Comparison of ENCODE assay signal across 12 cellular contexts in genomic region chr7:16347461-16348192, GRCh38.
DNase-seq lines count a peak whose midpoint lies in the region; ATAC-seq and TF ChIP-seq lines count a peak whose summit lies in the region.
"Had no signal": no experiment of that assay in that cellular context is flagged by ENCODE, and none has a peak within 500 bp of the region (broad histone marks: within the 10 kb centered on the region; RNA-seq: fewer than 3 reads in every experiment).

No MANE protein-coding gene starts in this region.

- H3K9me2 ChIP-seq in SK-N-SH, result no peaks in the 10 kb centered on the region

- ATAC-seq in SK-N-SH treated with all-trans-retinoic acid at 6 μM for 48 hours, result peak; percentile 71
- ATAC-seq in heart right ventricle, result peak in 5 of 8 donors; percentile 57 to 71 (median 67)

- no peaks in the 10 kb centered on the region for H3K36me3 ChIP-seq in SK-N-SH (replicated peaks in 1 of 2; ENCODE audit: control insufficient read depth in 1 of 2, insufficient read depth in 2 of 2, low read length in 1 of 2)
- no peaks in the 10 kb centered on the region for H3K36me3 ChIP-seq in heart right ventricle
- no peaks in the 10 kb centered on the region for H3K36me3 ChIP-seq in suprapubic skin
- H3K36me3 ChIP-seq: transverse colon had no signal

- H3K4me2 ChIP-seq in SK-N-SH, result no peak overlapping the region

- WGBS in SK-N-SH (ENCODE audit: low lambda C conversion rate), result 16% methylated on average over 2 of the region's 2 CpGs
- 45 to 50% methylated on average over 2 of the region's 2 CpGs for WGBS in heart right ventricle, 2 donors
- 78% methylated on average over 2 of the region's 2 CpGs for WGBS in suprapubic skin

- H3K9ac ChIP-seq in SK-N-SH, result no peak overlapping the region

- TF ChIP-seq CTCF in SK-N-SH (IDR thresholded peaks at IDR 0.05), result no peak
- no peak for TF ChIP-seq CTCF in heart right ventricle (IDR thresholded peaks at IDR 0.05)
- TF ChIP-seq CTCF in GM10248 (IDR thresholded peaks at IDR 0.05; ENCODE audit: control extremely low read depth, extremely low read depth, low read depth, missing control alignments), result no peak
- no peak for TF ChIP-seq CTCF in suprapubic skin (IDR thresholded peaks at IDR 0.05)

- CTCF ChIA-PET in SK-N-SH (lab: Yijun Ruan, JAX) (interaction anchor here (0.8 to 2.3 kb wide), 5 partner anchors 9 to 55 kb away, joined by 3 to 7 read pairs (median 3); no protein-coding TSS in a partner anchor), GM10248 (lab: Yijun Ruan, JAX) (interaction anchor here (0.8 to 1.0 kb wide), 2 partner anchors 11 to 63 kb away, joined by 3 read pairs; no protein-coding TSS in a partner anchor)

- no peak for TF ChIP-seq POLR2A in suprapubic skin (IDR thresholded peaks at IDR 0.05)

- no peaks in the 10 kb centered on the region for H3K27me3 ChIP-seq in SK-N-SH (ENCODE audit: insufficient read depth)
- no peaks in the 10 kb centered on the region for H3K27me3 ChIP-seq in heart right ventricle
- H3K27me3 ChIP-seq in suprapubic skin, result no peaks in the 10 kb centered on the region
- H3K27me3 ChIP-seq: transverse colon had no signal

- H3K9me3 ChIP-seq in SK-N-SH (no peaks in the 10 kb centered on the region), heart right ventricle (peaks cover 0 to 39% (median 17%) of the 10 kb centered on the region in 11 donors), suprapubic skin (peaks cover 8% of the 10 kb centered on the region)

- peak overlapping the region in 1 of 2 experiments; percentile 62; a peak in 1 of 4 replicates for H3K27ac ChIP-seq in SK-N-SH (ENCODE audit: low read depth in 2 of 2, low read length in 1 of 2)
- H3K27ac ChIP-seq in heart right ventricle, result peak overlapping the region in 3 of 10 donors; percentile 9 to 34 (median 22)
- H3K27ac ChIP-seq in suprapubic skin, result no peak overlapping the region

- intact Hi-C loops in heart right ventricle (cut with DNase I), result no loop called here

- POLR2A ChIA-PET in SK-N-SH (lab: Yijun Ruan, JAX), result no interaction called here
- POLR2A ChIA-PET in GM10248 (lab: Yijun Ruan, JAX), result interaction anchor here (0.7 kb wide), 1 partner anchor 86 kb away, joined by 4 read pairs; no protein-coding TSS in a partner anchor

- TF ChIP-seq RAD21 in SK-N-SH (IDR thresholded peaks at IDR 0.05; ENCODE audit: low read length), result no peak

- no peak overlapping the region for H3K4me3 ChIP-seq in SK-N-SH (ENCODE audit: low read depth in 2 of 2, low read length in 1 of 2)
- no peak overlapping the region for H3K4me3 ChIP-seq in heart right ventricle
- H3K4me3 ChIP-seq in skeletal muscle cell (ENCODE audit: low read depth, low read length), result no peak overlapping the region
- H3K4me3 ChIP-seq in suprapubic skin, result no peak overlapping the region
- H3K4me3 ChIP-seq: transverse colon had no signal

- no peak for DNase-seq in SK-N-SH
- DNase-seq in RPMI7951 (ENCODE audit: low read depth), result peak; percentile 81
- no peak for DNase-seq in heart right ventricle
- DNase-seq in skeletal muscle cell (ENCODE audit: low read depth), result peak; percentile 24
- DNase-seq in HuH-7 (ENCODE audit: low spot score), result no peak
- DNase-seq in GM10248 (ENCODE audit: extremely low spot score), result no peak
- DNase-seq in suprapubic skin (ENCODE audit: low spot score in 2 of 2), result no peak
- DNase-seq: amniotic stem cell, NCI-H1417 treated with DMSO at 0.1 percent for 48 hours, small intestine, transverse colon had no signal

- H3F3A ChIP-seq in SK-N-SH (replicated peaks; ENCODE audit: insufficient read depth), result no peaks in the 10 kb centered on the region

- H4K20me1 ChIP-seq in SK-N-SH (ENCODE audit: insufficient read depth), result no peaks in the 10 kb centered on the region

- H2AFZ ChIP-seq in SK-N-SH (ENCODE audit: low read depth), result no peak overlapping the region

- TF ChIP-seq EP300 in SK-N-SH (IDR thresholded peaks at IDR 0.05; ENCODE audit: borderline replicate concordance in 1 of 2, low read depth in 1 of 2, low read length in 1 of 2), result no peak
- no peak for TF ChIP-seq EP300 in suprapubic skin (IDR thresholded peaks at IDR 0.05)

- no peaks in the 10 kb centered on the region for H3K79me2 ChIP-seq in SK-N-SH (ENCODE audit: insufficient read depth)

- H3K4me1 ChIP-seq in SK-N-SH (ENCODE audit: control insufficient read depth in 1 of 2, insufficient read depth in 2 of 2, low read depth in 1 of 2, low read length in 1 of 2), result peaks cover 0 to 7% of the 10 kb centered on the region in 2 experiments; a peak in 2 of 4 replicates
- H3K4me1 ChIP-seq in heart right ventricle, result peaks cover 0 to 26% (median 10%) of the 10 kb centered on the region in 9 donors
- no peaks in the 10 kb centered on the region for H3K4me1 ChIP-seq in suprapubic skin

TF ChIP-seq in SK-N-SH treated with all-trans-retinoic acid at 6 μM for 48 hours, 23 proteins besides CTCF, POLR2A, EP300 and RAD21:
- no peak for TF ChIP-seq TOX (CRISPR knock-in tag; IDR thresholded peaks at IDR 0.05; ENCODE audit: borderline replicate concordance)
- TF ChIP-seq ISL1 (CRISPR knock-in tag; IDR thresholded peaks at IDR 0.05), result peak; percentile 71
TF ChIP-seq in SK-N-SH treated with all-trans-retinoic acid at 6 μM for 48 hours: peak in this region for 1.

TF ChIP-seq in SK-N-SH, 30 proteins besides CTCF, POLR2A, EP300 and RAD21:
- TF ChIP-seq REST (IDR thresholded peaks at IDR 0.05; ENCODE audit: low read depth, low read length), result no peak
- TF ChIP-seq FOXJ3 (CRISPR knock-in tag; IDR thresholded peaks at IDR 0.05), result no peak
- TF ChIP-seq POLR2AphosphoS5 (IDR thresholded peaks at IDR 0.05; ENCODE audit: low read depth, low read length), result no peak
- no peak for TF ChIP-seq PBX3 (IDR thresholded peaks at IDR 0.05)
- TF ChIP-seq ZBTB33 (IDR thresholded peaks at IDR 0.05; ENCODE audit: borderline replicate concordance, low read depth), result no peak

Comparison
In these comparisons a context has a peak if more than half of its experiments do, and no peak if none do; other contexts are left out.
1. DNase-seq: peak in RPMI7951 (single experiment) and skeletal muscle cell (single experiment); none in SK-N-SH (single experiment), heart right ventricle (0 of 2), HuH-7 (single experiment), GM10248 (single experiment) and suprapubic skin (0 of 2).